Comparison of ENCODE assay signal across 23 cellular contexts in the genomic region with DNA sequence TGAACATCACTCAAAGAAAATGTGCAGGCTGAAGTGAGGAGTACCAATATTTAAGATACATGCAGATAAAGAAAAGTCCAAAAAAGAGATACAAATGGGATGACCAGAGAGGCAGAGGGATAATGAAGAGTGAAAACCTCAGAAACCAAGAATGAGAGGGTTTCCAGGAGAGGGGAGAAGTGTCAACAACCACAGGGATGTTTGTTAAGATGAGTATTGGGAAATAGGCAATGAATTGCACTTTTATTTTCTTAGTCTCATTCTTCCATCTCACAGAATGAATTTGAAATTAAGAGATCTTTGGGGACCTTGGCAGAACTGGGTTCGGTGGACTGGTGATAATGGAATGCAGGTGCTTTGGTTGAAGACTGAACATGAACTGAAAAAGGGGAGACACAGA.
"Had no signal": no experiment of that assay in that cellular context is flagged by ENCODE, and none has a peak within 500 bp of the region (broad histone marks: within the 10 kb centered on the region; RNA-seq: fewer than 3 reads in every experiment).

No MANE protein-coding gene starts in this region.

- H3K27me3 ChIP-seq: esophagus muscularis mucosa, gastroesophageal sphincter, heart left ventricle, hepatocyte, left lung had no signal

- H3K36me3 Mint-ChIP-seq: mesothelial cell of epicardium had no signal

- H3K27ac ChIP-seq: coronary artery, dorsolateral prefrontal cortex, esophagus muscularis mucosa, foreskin keratinocyte, gastroesophageal sphincter, heart left ventricle, hepatocyte, left lung, lower lobe of right lung had no signal

- H3K36me3 ChIP-seq: esophagus muscularis mucosa, gastroesophageal sphincter, heart left ventricle, left lung, lower lobe of right lung had no signal

- H3K9me3 ChIP-seq: esophagus muscularis mucosa, gastroesophageal sphincter, heart left ventricle, left lung, lower lobe of right lung, mucosa of descending colon had no signal

- FAIRE-seq: colon, endothelial cell of umbilical vein, frontal cortex, islet of Langerhans, keratinocyte had no signal

- ATAC-seq: foreskin keratinocyte, gastroesophageal sphincter, heart left ventricle, left cardiac atrium, left lung, left ventricle myocardium superior, lower lobe of right lung, mucosa of descending colon had no signal

- H3K79me2 ChIP-seq: hepatocyte had no signal

- H3K4me3 ChIP-seq: coronary artery, dorsolateral prefrontal cortex, esophagus muscularis mucosa, gastroesophageal sphincter, heart left ventricle, hepatocyte, left lung, lower lobe of right lung, mucosa of descending colon had no signal

- H3K4me2 ChIP-seq: hepatocyte had no signal

- DNase-seq: dermis blood vessel endothelial cell; dorsolateral prefrontal cortex; effector CD4-positive, alpha-beta T cell; effector memory CD4-positive, alpha-beta T cell; foreskin keratinocyte; heart left ventricle; hypothalamus; left cardiac atrium; left lung; left ventricle myocardium superior; lower lobe of right lung; mesenchymal stem cell; mucosa of descending colon had no signal

- H3K9me3 Mint-ChIP-seq: mesothelial cell of epicardium had no signal

- H3K4me1 ChIP-seq: esophagus muscularis mucosa, gastroesophageal sphincter had no signal

- H3K27ac Mint-ChIP-seq: mesothelial cell of epicardium had no signal

- H2AFZ ChIP-seq: hepatocyte had no signal

- H3K4me3 Mint-ChIP-seq: mesothelial cell of epicardium had no signal
